ENCODE assay signal across 26 cellular contexts in the genomic region with DNA sequence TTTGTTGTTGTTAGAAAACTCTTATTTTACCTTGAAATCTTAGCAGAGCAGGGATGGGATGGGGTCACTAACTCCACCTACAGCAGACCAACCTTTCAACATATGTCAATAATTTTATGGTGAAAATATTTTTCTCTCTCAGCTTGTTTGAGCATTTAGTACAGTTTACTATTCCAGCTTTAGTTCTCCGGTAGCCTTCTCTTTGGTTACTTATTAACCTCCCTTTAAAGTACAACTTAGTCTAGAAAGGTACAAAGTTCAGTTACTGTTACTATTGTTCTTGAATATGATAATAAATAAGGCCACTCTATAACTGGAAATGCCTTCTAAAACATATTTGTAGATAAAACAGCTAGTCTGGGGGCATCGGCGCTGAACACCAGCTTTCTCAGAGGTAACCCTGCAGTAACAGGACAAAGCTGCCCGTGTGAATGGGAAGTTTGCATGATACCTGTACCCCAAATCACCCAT.
DNase-seq lines count a peak whose midpoint lies in the region; TF ChIP-seq lines count a peak whose summit lies in the region.
"Had no signal": no experiment of that assay in that cellular context is flagged by ENCODE, and none has a peak within 500 bp of the region (broad histone marks: within the 10 kb centered on the region; RNA-seq: fewer than 3 reads in every experiment).

No MANE protein-coding gene starts in this region.

- H3K14ac ChIP-seq in mesenchymal stem cell (ENCODE audit: low read length in 2 of 2): no peak overlapping the region

- no peak overlapping the region for H2AFZ ChIP-seq in mesenchymal stem cell (ENCODE audit: low read depth, low read length)
- H2AFZ ChIP-seq: GM23248 had no signal

- peak overlapping the region; percentile 43 for H3K4me3 Mint-ChIP-seq in type B pancreatic cell
- H3K4me3 Mint-ChIP-seq: activated CD8-positive, alpha-beta T cell treated with anti-CD3 and anti-CD28 coated beads for 36 hours; CD4-positive, CD25-positive, alpha-beta regulatory T cell; IgD-negative memory B cell; stimulated activated effector memory CD8-positive, alpha-beta T cell treated with anti-CD3 and anti-CD28 coated beads, Interleukin-12 subunit alpha, Interleukin-12 subunit beta, amount 100 ng/mL, for 72 hours had no signal

- peaks cover 6% of the 10 kb centered on the region for H3K4me1 ChIP-seq in mesenchymal stem cell (ENCODE audit: control insufficient read depth, insufficient read depth, low read depth, low read length)
- H3K4me1 ChIP-seq: foreskin keratinocyte, vagina had no signal

- 89% methylated on average over 2 of the region's 4 CpGs for WGBS in mesenchymal stem cell

- H2BK15ac ChIP-seq in mesenchymal stem cell (ENCODE audit: low read depth, poor library complexity, severe bottlenecking): no peak overlapping the region

- DNase-seq in HT-29 (ENCODE audit: low spot score) (peak; percentile 70), epithelial cell of proximal tubule (ENCODE audit: low read depth) (no peak), mesenchymal stem cell (no peak), type B pancreatic cell (ENCODE audit: extremely low spot score, unreplicated experiment) (no peak), SW 1271 (lab: John Stamatoyannopoulos, UW) (no peak), SHP77 treated with DMSO at 0.1 percent for 48 hours (lab: John Stamatoyannopoulos, UW) (no peak)
- no peak for DNase-seq in stimulated activated CD4-positive, alpha-beta T cell treated with anti-CD3 and anti-CD28 coated beads, Interleukin-2, amount 100 ng/mL, for 48 hours
- DNase-seq: activated CD8-positive, alpha-beta T cell treated with anti-CD3 and anti-CD28 coated beads for 36 hours; activated effector memory CD4-positive, alpha-beta T cell treated with anti-CD3 and anti-CD28 coated beads, Interleukin-2, amount 50 U/mL, for 16 hours; CD4-positive, CD25-positive, alpha-beta regulatory T cell; DMS 273 treated with DMSO at 0.1 percent for 48 hours; effector CD8-positive, alpha-beta T cell; foreskin keratinocyte; GM23248; hypothalamus; mammary epithelial cell; NCI-H1105; NCI-H2029; NCI-H226; NCI-H748 treated with DMSO at 0.1 percent for 48 hours; stimulated activated CD4-positive, alpha-beta T cell treated with anti-CD3 and anti-CD28 coated beads, Interleukin-2, amount 100 ng/mL, for 24 hours had no signal

- H3K27me3 Mint-ChIP-seq in type B pancreatic cell: no peaks in the 10 kb centered on the region
- H3K27me3 Mint-ChIP-seq: IgD-negative memory B cell had no signal

- no peak overlapping the region for H3K4me2 ChIP-seq in mesenchymal stem cell (ENCODE audit: low read length, poor library complexity, severe bottlenecking)

- H3K18ac ChIP-seq in mesenchymal stem cell (ENCODE audit: low read depth in 1 of 2, low read length in 2 of 2): peak overlapping the region in 1 of 2 experiments; percentile 73

- H4K8ac ChIP-seq in mesenchymal stem cell (ENCODE audit: low read length): no peak overlapping the region

- H3K27ac ChIP-seq in mesenchymal stem cell (ENCODE audit: low read length, poor library complexity, severe bottlenecking): no peak overlapping the region
- H3K27ac ChIP-seq: foreskin keratinocyte, GM23248, neutrophil, vagina had no signal

- no peak overlapping the region for H4K91ac ChIP-seq in mesenchymal stem cell (ENCODE audit: low read length)

- H2BK5ac ChIP-seq in mesenchymal stem cell (ENCODE audit: low read depth, low read length, poor library complexity, severe bottlenecking): no peak overlapping the region

- H3K27ac Mint-ChIP-seq in type B pancreatic cell: no peak overlapping the region
- H3K27ac Mint-ChIP-seq: activated CD8-positive, alpha-beta T cell treated with anti-CD3 and anti-CD28 coated beads for 36 hours; CD4-positive, CD25-positive, alpha-beta regulatory T cell; IgD-negative memory B cell; stimulated activated effector memory CD8-positive, alpha-beta T cell treated with anti-CD3 and anti-CD28 coated beads, Interleukin-12 subunit alpha, Interleukin-12 subunit beta, amount 100 ng/mL, for 72 hours had no signal

- no peaks in the 10 kb centered on the region for H3K36me3 Mint-ChIP-seq in type B pancreatic cell
- H3K36me3 Mint-ChIP-seq: CD4-positive, CD25-positive, alpha-beta regulatory T cell; IgD-negative memory B cell; stimulated activated effector memory CD8-positive, alpha-beta T cell treated with anti-CD3 and anti-CD28 coated beads, Interleukin-12 subunit alpha, Interleukin-12 subunit beta, amount 100 ng/mL, for 72 hours had no signal

- H3K4ac ChIP-seq in mesenchymal stem cell (ENCODE audit: low read depth in 1 of 2, low read length in 2 of 2): no peak overlapping the region

- peaks cover 14% of the 10 kb centered on the region for H3K4me1 Mint-ChIP-seq in type B pancreatic cell (ENCODE audit: unreplicated experiment)
- H3K4me1 Mint-ChIP-seq: CD4-positive, CD25-positive, alpha-beta regulatory T cell; IgD-negative memory B cell; stimulated activated effector memory CD8-positive, alpha-beta T cell treated with anti-CD3 and anti-CD28 coated beads, Interleukin-12 subunit alpha, Interleukin-12 subunit beta, amount 100 ng/mL, for 72 hours had no signal

- no peaks in the 10 kb centered on the region for H3K9me3 Mint-ChIP-seq in type B pancreatic cell
- H3K9me3 Mint-ChIP-seq: activated CD8-positive, alpha-beta T cell treated with anti-CD3 and anti-CD28 coated beads for 36 hours; CD4-positive, CD25-positive, alpha-beta regulatory T cell; stimulated activated effector memory CD8-positive, alpha-beta T cell treated with anti-CD3 and anti-CD28 coated beads, Interleukin-12 subunit alpha, Interleukin-12 subunit beta, amount 100 ng/mL, for 72 hours had no signal

- peak overlapping the region; percentile 62 for H3K9ac ChIP-seq in mesenchymal stem cell (ENCODE audit: low read length)
- H3K9ac ChIP-seq: GM23248 had no signal

- no peaks in the 10 kb centered on the region for H3K27me3 ChIP-seq in mesenchymal stem cell (ENCODE audit: control insufficient read depth in 1 of 2, insufficient read depth in 1 of 2, low read length in 2 of 2)
- H3K27me3 ChIP-seq: foreskin keratinocyte, neutrophil, vagina had no signal

- peak overlapping the region; percentile 5 for H3K4me3 ChIP-seq in epithelial cell of proximal tubule (ENCODE audit: low read depth, low read length)
- H3K4me3 ChIP-seq in mesenchymal stem cell (ENCODE audit: insufficient read depth in 1 of 2, low read depth in 1 of 2, low read length in 2 of 2): no peak overlapping the region
- H3K4me3 ChIP-seq: GM23248, skin epidermis, vagina had no signal

- TF ChIP-seq CTCF in epithelial cell of proximal tubule (conservative IDR thresholded peaks at IDR 0.05; ENCODE audit: low read depth, low read length) (no peak), type B pancreatic cell (conservative IDR thresholded peaks at IDR 0.05) (no peak)

- H3K9me3 ChIP-seq in mesenchymal stem cell (ENCODE audit: control insufficient read depth, low read length): no peaks in the 10 kb centered on the region
- H3K9me3 ChIP-seq: neutrophil, vagina had no signal

- H2BK120ac ChIP-seq in mesenchymal stem cell (ENCODE audit: low read depth, low read length): no peak overlapping the region

- no peaks in the 10 kb centered on the region for H3K36me3 ChIP-seq in mesenchymal stem cell (ENCODE audit: control insufficient read depth in 1 of 2, insufficient read depth in 2 of 2, low read depth in 1 of 2, low read length in 2 of 2)
- H3K36me3 ChIP-seq: neutrophil, vagina had no signal

- no peak overlapping the region for H2BK12ac ChIP-seq in mesenchymal stem cell (ENCODE audit: low read length in 2 of 2)

- no peaks in the 10 kb centered on the region for H3K79me1 ChIP-seq in mesenchymal stem cell (replicated peaks; ENCODE audit: low read length, poor library complexity, severe bottlenecking)

- H3K23ac ChIP-seq in mesenchymal stem cell (ENCODE audit: low read length in 2 of 2): no peak overlapping the region

- H2AK5ac ChIP-seq in mesenchymal stem cell (ENCODE audit: low read length, severe bottlenecking): peak overlapping the region; percentile 89
